In genomic region chr7:90520484-90520883, GRCh38 we compare ENCODE assay signal across 13 cellular contexts. TPM values are rescaled to one million over a fixed set of nuclear protein-coding genes. Genes with fewer than 3 reads are reported as not detected.
A peak's percentile ranks its signal among the peaks of the same experiment; 100 is the strongest.
DNase-seq lines count a peak whose midpoint lies in the region; ATAC-seq and TF ChIP-seq lines count a peak whose summit lies in the region.
"Had no signal": no experiment of that assay in that cellular context is flagged by ENCODE, and none has a peak within 500 bp of the region (broad histone marks: within the 10 kb centered on the region; RNA-seq: fewer than 3 reads in every experiment).

No MANE protein-coding gene starts in this region.

- CTCF ChIA-PET in HEK293T (lab: Yijun Ruan, JAX) = no interaction called here

- H3K27me3 ChIP-seq in endodermal cell (ENCODE audit: control insufficient read depth, insufficient read depth, low read length, poor library complexity, severe bottlenecking) = no peaks in the 10 kb centered on the region

- no peak overlapping the region for H3K4me3 ChIP-seq in endodermal cell (ENCODE audit: low read length)

- no peaks in the 10 kb centered on the region for H3K36me3 ChIP-seq in endodermal cell (ENCODE audit: control insufficient read depth, insufficient read depth, low read length)
- H3K36me3 ChIP-seq: neutrophil had no signal

- no peaks in the 10 kb centered on the region for H3K9me3 ChIP-seq in endodermal cell (ENCODE audit: control insufficient read depth, low read length)
- H3K9me3 ChIP-seq: neutrophil had no signal

- POLR2A ChIA-PET in HEK293T (lab: Yijun Ruan, JAX) = no interaction called here

- intact Hi-C loops in left colon (cut with DNase I, micrococcal nuclease) = no loop called here

- WGBS in endodermal cell (ENCODE audit: insufficient coverage in 1 of 2, insufficient read length in 1 of 2), 2 experiments = 67 to 68% methylated on average over 4 to 5 of the region's 5 CpGs

- H3K27ac Mint-ChIP-seq in endodermal cell (no peak overlapping the region), progenitor cell of endocrine pancreas (no peak overlapping the region)
- H3K27ac Mint-ChIP-seq in activated T-helper 17 cell treated with anti-CD3 and anti-CD28 coated beads, Interleukin-2, amount 50 U/mL, for 72 hours = no peak overlapping the region
- H3K27ac Mint-ChIP-seq: dendritic cell treated with granulocyte-macrophage colony-stimulating factor and Interleukin-4, amounts not matched to agents 40 ng/mL and 50 ng/mL, for 4 days had no signal

- H3K27me3 Mint-ChIP-seq in endodermal cell (ENCODE audit: insufficient read depth) = no peaks in the 10 kb centered on the region
- no peaks in the 10 kb centered on the region for H3K27me3 Mint-ChIP-seq in progenitor cell of endocrine pancreas
- peaks cover 3% of the 10 kb centered on the region for H3K27me3 Mint-ChIP-seq in activated T-helper 17 cell treated with anti-CD3 and anti-CD28 coated beads, Interleukin-2, amount 50 U/mL, for 72 hours

- no peak overlapping the region for H3K9ac ChIP-seq in endodermal cell (ENCODE audit: extremely low read depth, low read length, poor library complexity, severe bottlenecking)

- no peak for ATAC-seq in left colon
- no peak for ATAC-seq in activated T-helper 17 cell treated with anti-CD3 and anti-CD28 coated beads, Interleukin-2, amount 50 U/mL, for 72 hours (replicated peaks)

- no peak overlapping the region for H3K4me3 Mint-ChIP-seq in endodermal cell
- H3K4me3 Mint-ChIP-seq in progenitor cell of endocrine pancreas (ENCODE audit: low read depth) = no peak overlapping the region
- no peak overlapping the region for H3K4me3 Mint-ChIP-seq in activated T-helper 17 cell treated with anti-CD3 and anti-CD28 coated beads, Interleukin-2, amount 50 U/mL, for 72 hours
- H3K4me3 Mint-ChIP-seq: dendritic cell treated with granulocyte-macrophage colony-stimulating factor and Interleukin-4, amounts not matched to agents 40 ng/mL and 50 ng/mL, for 4 days had no signal

- H3K4me1 Mint-ChIP-seq in endodermal cell (no peaks in the 10 kb centered on the region), progenitor cell of endocrine pancreas (ENCODE audit: low read depth) (no peaks in the 10 kb centered on the region)
- no peaks in the 10 kb centered on the region for H3K4me1 Mint-ChIP-seq in activated T-helper 17 cell treated with anti-CD3 and anti-CD28 coated beads, Interleukin-2, amount 50 U/mL, for 72 hours

- TF ChIP-seq CTCF in endodermal cell (conservative IDR thresholded peaks at IDR 0.05) (peak; percentile 72), progenitor cell of endocrine pancreas (IDR thresholded peaks at IDR 0.05; ENCODE audit: unreplicated experiment) (peak; percentile 51)

- no peaks in the 10 kb centered on the region for H3K36me3 Mint-ChIP-seq in endodermal cell (ENCODE audit: low read depth)
- H3K36me3 Mint-ChIP-seq in progenitor cell of endocrine pancreas (ENCODE audit: insufficient read depth) = no peaks in the 10 kb centered on the region
- H3K36me3 Mint-ChIP-seq in activated T-helper 17 cell treated with anti-CD3 and anti-CD28 coated beads, Interleukin-2, amount 50 U/mL, for 72 hours (ENCODE audit: low read depth) = no peaks in the 10 kb centered on the region

- DNase-seq in DMS 273 (lab: John Stamatoyannopoulos, UW; ENCODE audit: unreplicated experiment) (peak; percentile 42), DMS 273 treated with DMSO at 0.1 percent for 48 hours (lab: John Stamatoyannopoulos, UW) (no peak), NCI-H460 (ENCODE audit: extremely low read depth, low read depth) (peak; percentile 68), endodermal cell (no peak), progenitor cell of endocrine pancreas (ENCODE audit: low spot score, unreplicated experiment) (no peak), HEK293T (ENCODE audit: extremely low spot score) (no peak), left colon (no peak)
- DNase-seq: 8988T; GF-D8; stimulated activated CD4-positive, alpha-beta T cell treated with anti-CD3 and anti-CD28 coated beads, Interleukin-4, amount 100 ng/mL, for 4 hours had no signal

- no peak overlapping the region for H3K27ac ChIP-seq in endodermal cell (ENCODE audit: low read depth, low read length)
- H3K27ac ChIP-seq: neutrophil had no signal

- no peaks in the 10 kb centered on the region for H3K4me1 ChIP-seq in endodermal cell (ENCODE audit: control insufficient read depth, insufficient read depth, low read length)

- H3K9me3 Mint-ChIP-seq in endodermal cell = no peaks in the 10 kb centered on the region
- H3K9me3 Mint-ChIP-seq in progenitor cell of endocrine pancreas (ENCODE audit: low read depth) = no peaks in the 10 kb centered on the region
- no peaks in the 10 kb centered on the region for H3K9me3 Mint-ChIP-seq in activated T-helper 17 cell treated with anti-CD3 and anti-CD28 coated beads, Interleukin-2, amount 50 U/mL, for 72 hours
- H3K9me3 Mint-ChIP-seq: dendritic cell treated with granulocyte-macrophage colony-stimulating factor and Interleukin-4, amounts not matched to agents 40 ng/mL and 50 ng/mL, for 4 days had no signal

TF ChIP-seq in HEK293T, 16 proteins besides CTCF, POLR2A, EP300 and RAD21:
- no peak for TF ChIP-seq TARDBP (IDR thresholded peaks at IDR 0.05)
- no peak for TF ChIP-seq SP1 (IDR thresholded peaks at IDR 0.05)
- TF ChIP-seq ELF4 (IDR thresholded peaks at IDR 0.05) = no peak
- no peak for TF ChIP-seq ARNT (IDR thresholded peaks at IDR 0.05)
- no peak for TF ChIP-seq HDGF (IDR thresholded peaks at IDR 0.05; ENCODE audit: borderline replicate concordance)
- TF ChIP-seq ZNF384 (IDR thresholded peaks at IDR 0.05) = no peak
- TF ChIP-seq FOXK2 (IDR thresholded peaks at IDR 0.05) = no peak
- TF ChIP-seq FOXA1 (IDR thresholded peaks at IDR 0.05) = no peak
- TF ChIP-seq FOXM1 (IDR thresholded peaks at IDR 0.05; ENCODE audit: borderline replicate concordance) = no peak
- no peak for TF ChIP-seq BHLHE40 (IDR thresholded peaks at IDR 0.05; ENCODE audit: borderline replicate concordance)
- TF ChIP-seq SUZ12 (IDR thresholded peaks at IDR 0.05) = no peak
- no peak for TF ChIP-seq LEF1 (IDR thresholded peaks at IDR 0.05; ENCODE audit: borderline replicate concordance)
- TF ChIP-seq NFRKB (IDR thresholded peaks at IDR 0.05) = no peak
- no peak for TF ChIP-seq L3MBTL2 (conservative IDR thresholded peaks at IDR 0.05)
- no peak for TF ChIP-seq CTBP1 (IDR thresholded peaks at IDR 0.05; ENCODE audit: borderline replicate concordance)
- no peak for TF ChIP-seq PKNOX1 (IDR thresholded peaks at IDR 0.05)

RNA-seq across cellular contexts. Expression of gene PTTG1IP2, which starts 51.0 kb away (rescaled TPM):
- total RNA-seq in NCI-H460 (2014; rRNA removed; shearing (Covaris generic)) = not detected in 2 replicates
- not detected in 2 replicates for polyA plus RNA-seq in NCI-H460 (2014; cell fraction: nucleus; rRNA removed)
- not detected for total RNA-seq in endodermal cell
- not detected for polyA plus RNA-seq in endodermal cell (2013, experiment 1 of 2)
- not detected for polyA plus RNA-seq in endodermal cell (2013, experiment 2 of 2)
- total RNA-seq in progenitor cell of endocrine pancreas = not detected in 2 replicates
- not detected for total RNA-seq in left colon
- not detected for total RNA-seq in activated T-helper 17 cell treated with anti-CD3 and anti-CD28 coated beads, Interleukin-2, amount 50 U/mL, for 72 hours

Comparison
In these comparisons a context has a peak if more than half of its experiments do, and no peak if none do; other contexts are left out.
1. DNase-seq: peak in DMS 273 (single experiment) and NCI-H460 (single experiment); none in DMS 273 treated with DMSO at 0.1 percent for 48 hours (single experiment), endodermal cell (single experiment), progenitor cell of endocrine pancreas (single experiment), HEK293T (single experiment) and left colon (0 of 2).